Comparison of ENCODE assay signal across 21 cellular contexts in the genomic region with DNA sequence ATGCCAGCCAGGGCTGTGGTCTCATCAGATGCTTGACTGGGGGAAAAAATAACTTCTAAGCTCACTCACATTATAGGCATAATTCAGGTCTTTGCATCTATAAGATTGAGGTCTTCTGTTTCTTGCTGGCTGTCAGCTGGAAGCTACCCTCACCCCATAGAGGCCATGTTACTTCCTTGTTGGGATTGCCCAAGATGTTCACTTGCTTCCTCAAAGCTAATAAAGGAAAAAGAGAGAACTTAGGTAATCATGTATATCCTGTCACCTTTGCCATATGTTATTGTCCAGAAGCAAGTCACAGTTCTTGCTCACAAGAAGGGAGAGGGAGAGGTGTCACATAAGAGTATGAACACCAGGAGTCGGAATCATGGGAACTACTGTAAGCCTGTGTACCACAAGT. TPM values are rescaled to one million over a fixed set of nuclear protein-coding genes. Genes with fewer than 3 reads are reported as not detected.
"Had no signal": no experiment of that assay in that cellular context is flagged by ENCODE, and none has a peak within 500 bp of the region (broad histone marks: within the 10 kb centered on the region; RNA-seq: fewer than 3 reads in every experiment).

No MANE protein-coding gene starts in this region.

- H3K4me3 ChIP-seq: colonic mucosa, esophagus squamous epithelium, heart left ventricle, left ventricle myocardium inferior, sigmoid colon had no signal

- H3K27ac Mint-ChIP-seq: activated CD8-positive, alpha-beta T cell treated with anti-CD3 and anti-CD28 coated beads, Interleukin-2, amount 10 ng/mL, durations not matched to agents 7 days and 5 days; activated naive CD4-positive, alpha-beta T cell treated with anti-CD3 and anti-CD28 coated beads, Interleukin-2, amount 10 ng/mL, durations not matched to agents 7 days and 5 days; nephron progenitor cell had no signal

- H3K36me3 ChIP-seq: colonic mucosa, esophagus squamous epithelium, heart left ventricle, left ventricle myocardium inferior, sigmoid colon, WERI-Rb-1 had no signal

- H3K27ac ChIP-seq: colonic mucosa, esophagus squamous epithelium, heart left ventricle, left ventricle myocardium inferior, sigmoid colon, WERI-Rb-1 had no signal

- DNase-seq: activated CD4-positive, alpha-beta T cell treated with anti-CD3 and anti-CD28 coated beads for 4 hours; activated CD8-positive, alpha-beta memory T cell treated with anti-CD3 and anti-CD28 coated beads, Interleukin-2, amount 50 U/mL, for 48 hours; activated CD8-positive, alpha-beta T cell treated with anti-CD3 and anti-CD28 coated beads, Interleukin-2, amount 10 ng/mL, durations not matched to agents 7 days and 5 days; activated naive CD4-positive, alpha-beta T cell treated with anti-CD3 and anti-CD28 coated beads, Interleukin-2, amount 10 ng/mL, durations not matched to agents 7 days and 5 days; colonic mucosa; esophagus squamous epithelium; foreskin melanocyte; heart left ventricle; islet precursor cell; left ventricle myocardium inferior; mesenchymal stem cell; nephron progenitor cell; sigmoid colon; stimulated activated CD4-positive, alpha-beta T cell treated with anti-CD3 and anti-CD28 coated beads, Interleukin-12 subunit alpha, Interleukin-12 subunit beta, amount 100 ng/mL, for 4 hours; stimulated activated naive CD4-positive, alpha-beta T cell treated with Interleukin-2 at 50 U/mL for 16 hours; T1000; trophoblast cell; WERI-Rb-1 had no signal

- H3K27me3 ChIP-seq: colonic mucosa, esophagus squamous epithelium, heart left ventricle, sigmoid colon had no signal

- H3K4me3 Mint-ChIP-seq: activated CD8-positive, alpha-beta T cell treated with anti-CD3 and anti-CD28 coated beads, Interleukin-2, amount 10 ng/mL, durations not matched to agents 7 days and 5 days; activated naive CD4-positive, alpha-beta T cell treated with anti-CD3 and anti-CD28 coated beads, Interleukin-2, amount 10 ng/mL, durations not matched to agents 7 days and 5 days; nephron progenitor cell had no signal

- H3K27me3 Mint-ChIP-seq: activated naive CD4-positive, alpha-beta T cell treated with anti-CD3 and anti-CD28 coated beads, Interleukin-2, amount 10 ng/mL, durations not matched to agents 7 days and 5 days had no signal

- ATAC-seq: activated CD8-positive, alpha-beta T cell treated with anti-CD3 and anti-CD28 coated beads, Interleukin-2, amount 10 ng/mL, durations not matched to agents 7 days and 5 days had no signal

- H3K9me3 ChIP-seq: colonic mucosa, esophagus squamous epithelium, sigmoid colon had no signal

- H3K4me1 Mint-ChIP-seq: nephron progenitor cell had no signal

- H3K4me1 ChIP-seq: colonic mucosa, esophagus squamous epithelium, left ventricle myocardium inferior, sigmoid colon had no signal

RNA-seq across cellular contexts. Expression of gene ANKRD34B, which starts 38.6 kb away (rescaled TPM):
- total RNA-seq: activated CD8-positive, alpha-beta T cell treated with anti-CD3 and anti-CD28 coated beads, Interleukin-2, amount 10 ng/mL, durations not matched to agents 7 days and 5 days; cardiac septum; colonic mucosa; esophagus squamous epithelium; left ventricle myocardium inferior; osteoblast; pulmonary artery endothelial cell; sigmoid colon had no signal
- polyA plus RNA-seq: heart left ventricle had no signal
